Comparison of ENCODE assay signal across 21 cellular contexts in genomic region chr3:71684046-71684730, GRCh38. TPM values are rescaled to one million over a fixed set of nuclear protein-coding genes. Genes with fewer than 3 reads are reported as not detected.
DNase-seq lines count a peak whose midpoint lies in the region; ATAC-seq and TF ChIP-seq lines count a peak whose summit lies in the region.
"Had no signal": no experiment of that assay in that cellular context is flagged by ENCODE, and none has a peak within 500 bp of the region (broad histone marks: within the 10 kb centered on the region; RNA-seq: fewer than 3 reads in every experiment).

No MANE protein-coding gene starts in this region.

- no peak overlapping the region for H2BK15ac ChIP-seq in mesendoderm (replicated peaks; ENCODE audit: low read depth)

- TF ChIP-seq CTCF in GM23338 (conservative IDR thresholded peaks at IDR 0.05; ENCODE audit: low read depth in 2 of 2) (no peak), VCaP (conservative IDR thresholded peaks at IDR 0.05) (no peak), CD14-positive monocyte (IDR thresholded peaks at IDR 0.05) (no peak)

- H3F3A ChIP-seq in GM23338 (replicated peaks; ENCODE audit: low read depth): no peaks in the 10 kb centered on the region

- H3K9ac ChIP-seq in mesendoderm (ENCODE audit: low read length): no peak overlapping the region
- H3K9ac ChIP-seq in skeletal muscle satellite cell (ENCODE audit: low read depth, low read length): no peak overlapping the region

- H3K4me3 ChIP-seq in GM23338 (no peak overlapping the region), mesendoderm (ENCODE audit: low read length) (no peak overlapping the region), skeletal muscle satellite cell (ENCODE audit: low read length) (no peak overlapping the region)
- H3K4me3 ChIP-seq: esophagus squamous epithelium, GM12878, testis had no signal

- H3K27me3 ChIP-seq in GM23338 (ENCODE audit: insufficient read depth) (no peaks in the 10 kb centered on the region), mesendoderm (ENCODE audit: insufficient read depth, low read length, poor library complexity) (no peaks in the 10 kb centered on the region), skeletal muscle satellite cell (ENCODE audit: control insufficient read depth, insufficient read depth, low read length) (no peaks in the 10 kb centered on the region)
- H3K27me3 ChIP-seq: esophagus squamous epithelium, testis had no signal

- no peak overlapping the region for H4K5ac ChIP-seq in mesendoderm (ENCODE audit: low read length)

- no peak overlapping the region for H3K56ac ChIP-seq in mesendoderm (ENCODE audit: low read length)

- WGBS in mesendoderm (ENCODE audit: extremely low coverage, insufficient coverage, low lambda C conversion rate): no CpG with 5 or more reads among the region's 7 CpGs

- intact Hi-C loops in CD14-positive monocyte (cut with micrococcal nuclease): no loop called here

- no peak overlapping the region for H2AK5ac ChIP-seq in mesendoderm (ENCODE audit: low read length)

- ATAC-seq in GM23338 (no peak), HG02885 (IDR thresholded peaks at IDR 0.05; ENCODE audit: poor library complexity, unreplicated experiment) (no peak)
- ATAC-seq: GM12878 had no signal

- H3K4me2 ChIP-seq in GM23338 (no peak overlapping the region; the same call in 1 of the 2 replicates), mesendoderm (ENCODE audit: low read length) (no peak overlapping the region), skeletal muscle satellite cell (ENCODE audit: low read length) (peak overlapping the region; percentile 57)

- peak overlapping the region; percentile 61 for H2BK120ac ChIP-seq in mesendoderm (ENCODE audit: low read depth, low read length)

- H3K79me2 ChIP-seq in GM23338 (replicated peaks; ENCODE audit: insufficient read depth): no peaks in the 10 kb centered on the region
- H3K79me2 ChIP-seq in mesendoderm (ENCODE audit: control insufficient read depth, insufficient read depth, low read length): no peaks in the 10 kb centered on the region

- H2AFZ ChIP-seq in GM23338: no peak overlapping the region

- no peak overlapping the region for H4K8ac ChIP-seq in mesendoderm (ENCODE audit: low read depth, low read length)

- H3K4me1 ChIP-seq in GM23338 (ENCODE audit: insufficient read depth) (peaks cover 32% of the 10 kb centered on the region), mesendoderm (ENCODE audit: control insufficient read depth, low read depth, low read length) (peaks cover 7% of the 10 kb centered on the region), skeletal muscle satellite cell (ENCODE audit: control insufficient read depth, insufficient read depth, low read length) (peaks cover 20% of the 10 kb centered on the region)

- peak overlapping the region; percentile 84 for H3K18ac ChIP-seq in mesendoderm (ENCODE audit: low read length)

- H3K79me1 ChIP-seq in mesendoderm (ENCODE audit: low read length): no peaks in the 10 kb centered on the region

- H3K27me3 Mint-ChIP-seq in GM23338 (ENCODE audit: insufficient read depth, low read depth, poor library complexity) (no peaks in the 10 kb centered on the region), CD14-positive monocyte (ENCODE audit: low read depth in 3 of 3) (no peaks in the 10 kb centered on the region)
- H3K27me3 Mint-ChIP-seq: activated CD4-positive, alpha-beta memory T cell treated with anti-CD3 and anti-CD28 coated beads for 36 hours; CD8-positive, alpha-beta memory T cell had no signal

- no peak overlapping the region for H3K4me3 Mint-ChIP-seq in GM23338
- no peak overlapping the region for H3K4me3 Mint-ChIP-seq in CD14-positive monocyte
- H3K4me3 Mint-ChIP-seq: activated CD4-positive, alpha-beta memory T cell treated with anti-CD3 and anti-CD28 coated beads for 36 hours; CD8-positive, alpha-beta memory T cell had no signal

- H3K4me1 Mint-ChIP-seq in GM23338: peaks cover 49% of the 10 kb centered on the region
- peaks cover 25% of the 10 kb centered on the region for H3K4me1 Mint-ChIP-seq in CD14-positive monocyte

- H3K36me3 ChIP-seq in GM23338 (ENCODE audit: insufficient read depth) (no peaks in the 10 kb centered on the region), mesendoderm (ENCODE audit: control insufficient read depth, insufficient read depth, low read length) (no peaks in the 10 kb centered on the region), skeletal muscle satellite cell (ENCODE audit: insufficient read depth, low read length) (no peaks in the 10 kb centered on the region)

- H3K27ac Mint-ChIP-seq in GM23338: peak overlapping the region; percentile 23
- no peak overlapping the region for H3K27ac Mint-ChIP-seq in CD14-positive monocyte
- H3K27ac Mint-ChIP-seq: activated CD4-positive, alpha-beta memory T cell treated with anti-CD3 and anti-CD28 coated beads for 36 hours had no signal

- DNase-seq in GM23338 (ENCODE audit: low spot score) (no peak), mesendoderm (no peak), NCI-H510A (lab: John Stamatoyannopoulos, UW) (no peak), NCI-H2029 (lab: John Stamatoyannopoulos, UW) (no peak), CD14-positive monocyte (ENCODE audit: low spot score) (no peak)
- DNase-seq: activated CD4-positive, alpha-beta memory T cell treated with anti-CD3 and anti-CD28 coated beads for 36 hours; activated naive CD4-positive, alpha-beta T cell treated with Interleukin-2 at 50 U/mL for 16 hours; aorta; CD8-positive, alpha-beta memory T cell; DMS79; effector memory CD4-positive, alpha-beta T cell; KBM-7; NCI-H187; stimulated activated CD4-positive, alpha-beta T cell treated with anti-CD3 and anti-CD28 coated beads, Interleukin-15, amount 100 ng/mL, for 24 hours; T-helper 2 cell had no signal

- peak overlapping the region; percentile 52; the same call in 1 of the 2 replicates for H3K27ac ChIP-seq in GM23338 (ENCODE audit: low read depth)
- peak overlapping the region; percentile 89; the same call in 1 of the 2 replicates for H3K27ac ChIP-seq in VCaP
- H3K27ac ChIP-seq in mesendoderm (ENCODE audit: low read depth, low read length): no peak overlapping the region
- H3K27ac ChIP-seq: testis had no signal

- H3K9me2 ChIP-seq in GM23338 (ENCODE audit: insufficient read depth): no peaks in the 10 kb centered on the region

- H3K23ac ChIP-seq in mesendoderm (ENCODE audit: low read length): no peak overlapping the region

- H2BK5ac ChIP-seq in mesendoderm (ENCODE audit: low read length): no peak overlapping the region

- H3K36me3 Mint-ChIP-seq in GM23338 (ENCODE audit: low read depth): peaks cover 6% of the 10 kb centered on the region; the same call in 2 of the 3 replicates
- H3K36me3 Mint-ChIP-seq in CD14-positive monocyte: peaks cover 63 to 74% of the 10 kb centered on the region in 2 donors

- no peak overlapping the region for H3K4ac ChIP-seq in mesendoderm (ENCODE audit: low read depth, low read length)

- no peaks in the 10 kb centered on the region for H3K9me3 ChIP-seq in skeletal muscle satellite cell (replicated peaks; ENCODE audit: low read length)
- H3K9me3 ChIP-seq: esophagus squamous epithelium, testis had no signal

- H4K20me1 ChIP-seq in GM23338 (replicated peaks; ENCODE audit: insufficient read depth): no peaks in the 10 kb centered on the region

- H3K9me3 Mint-ChIP-seq in GM23338 (no peaks in the 10 kb centered on the region), CD14-positive monocyte (no peaks in the 10 kb centered on the region)
- H3K9me3 Mint-ChIP-seq: activated CD4-positive, alpha-beta memory T cell treated with anti-CD3 and anti-CD28 coated beads for 36 hours; CD8-positive, alpha-beta memory T cell had no signal

TF ChIP-seq in GM23338, 12 proteins besides CTCF, POLR2A, EP300 and RAD21:
- TF ChIP-seq CREB1 (CRISPR knock-in tag; IDR thresholded peaks at IDR 0.05; ENCODE audit: low read depth) (no peak), NANOG (IDR thresholded peaks at IDR 0.05; ENCODE audit: borderline replicate concordance) (no peak)

RNA-seq across cellular contexts. Expression of gene EIF4E3, which starts 41.0 kb away (rescaled TPM):
- 9.7 and 14.4 TPM in 2 replicates for total RNA-seq in GM23338 (2014; rRNA removed; shearing (Covaris generic))
- polyA plus RNA-seq in GM23338 (2016; fragmentation: Nextera tagmentation; extraction: Ambion mirVana) (5.8 and 6.0 TPM in 2 replicates), CD14-positive monocyte (100 to 1,000 TPM in 1 of 2 donors, 10 to 100 TPM in 1; 58.6 to 111 TPM)
- 9.6 TPM for polyA plus RNA-seq in mesendoderm (2013, experiment 1 of 2)
- polyA plus RNA-seq in mesendoderm (2013, experiment 2 of 2): 10.4 TPM
- total RNA-seq in skeletal muscle satellite cell (2012; rRNA removed): 1.0 and 1.5 TPM in 2 replicates
